In genomic region chrX:123962006-123962485, GRCh38 we compare ENCODE assay signal across 8 cellular contexts. TPM values are rescaled to one million over a fixed set of nuclear protein-coding genes. Genes with fewer than 3 reads are reported as not detected.
DNase-seq lines count a peak whose midpoint lies in the region; ATAC-seq, FAIRE-seq and TF ChIP-seq lines count a peak whose summit lies in the region.

No MANE protein-coding gene starts in this region.

- H3K9me3 Mint-ChIP-seq in activated naive CD4-positive, alpha-beta T cell treated with anti-CD3 and anti-CD28 coated beads, Interleukin-2, amount 50 U/mL, for 24 hours, result no peaks in the 10 kb centered on the region

- 33% methylated on average over 24 of the region's 24 CpGs for WGBS in esophagus muscularis mucosa
- 0 to 24% methylated on average over 24 of the region's 24 CpGs for WGBS in pancreas, 2 donors

- no peak for TF ChIP-seq EP300 in esophagus muscularis mucosa (IDR thresholded peaks at IDR 0.05)

- TF ChIP-seq CTCF in esophagus muscularis mucosa (IDR thresholded peaks at IDR 0.05), result no peak
- TF ChIP-seq CTCF in pancreas (IDR thresholded peaks at IDR 0.05), result no peak

- peak overlapping the region; percentile 99 for H3K4me3 Mint-ChIP-seq in activated naive CD4-positive, alpha-beta T cell treated with anti-CD3 and anti-CD28 coated beads, Interleukin-2, amount 50 U/mL, for 24 hours

- H3K27ac Mint-ChIP-seq in activated naive CD4-positive, alpha-beta T cell treated with anti-CD3 and anti-CD28 coated beads, Interleukin-2, amount 50 U/mL, for 24 hours, result peak overlapping the region; percentile 99

- no peaks in the 10 kb centered on the region for H3K27me3 ChIP-seq in esophagus muscularis mucosa
- peaks cover 0 to 6% (median 0%) of the 10 kb centered on the region in 4 donors for H3K27me3 ChIP-seq in pancreas

- H3K36me3 ChIP-seq in esophagus muscularis mucosa, result no peaks in the 10 kb centered on the region
- no peaks in the 10 kb centered on the region for H3K36me3 ChIP-seq in pancreas

- intact Hi-C loops in esophagus muscularis mucosa (cut with DNase I) (no loop called here), pancreas (cut with DNase I) (no loop called here), posterior cingulate gyrus (cut with DNase I) (loop anchor here (5.0 kb wide), 1 partner anchor 55 kb away; no protein-coding TSS in a partner anchor)

- H3K4me1 ChIP-seq in esophagus muscularis mucosa, result peaks cover 8 to 43% (median 19%) of the 10 kb centered on the region in 4 donors
- peaks cover 0 to 14% (median 0%) of the 10 kb centered on the region in 3 donors for H3K4me1 ChIP-seq in pancreas

- peak overlapping the region; percentile 71 to 81 (median 74) for H3K4me3 ChIP-seq in esophagus muscularis mucosa
- H3K4me3 ChIP-seq in pancreas, result peak overlapping the region; percentile 10 to 55 (median 38)

- DNase-seq in activated naive CD4-positive, alpha-beta T cell (lab: John Stamatoyannopoulos, UW), result no peak
- DNase-seq in esophagus muscularis mucosa (ENCODE audit: extremely low spot score), result no peak
- DNase-seq in pancreas, result no peak
- DNase-seq in EL, result no peak
- no peak for DNase-seq in posterior cingulate gyrus
- no peak for DNase-seq in COLO668 (lab: John Stamatoyannopoulos, UW; ENCODE audit: unreplicated experiment)

- H3K9me3 ChIP-seq in esophagus muscularis mucosa (no peaks in the 10 kb centered on the region), pancreas (no peaks in the 10 kb centered on the region)

- no peaks in the 10 kb centered on the region for H3K36me3 Mint-ChIP-seq in activated naive CD4-positive, alpha-beta T cell treated with anti-CD3 and anti-CD28 coated beads, Interleukin-2, amount 50 U/mL, for 24 hours

- ATAC-seq in SK-N-SH treated with all-trans-retinoic acid at 6 μM for 48 hours (peak; percentile 1; the same call in 1 of the 3 replicates), pancreas (peak in 1 of 4 donors; percentile 2)

- H3K4me1 Mint-ChIP-seq in activated naive CD4-positive, alpha-beta T cell treated with anti-CD3 and anti-CD28 coated beads, Interleukin-2, amount 50 U/mL, for 24 hours, result peaks cover 39% of the 10 kb centered on the region

- H3K27ac ChIP-seq in esophagus muscularis mucosa (replicated peaks in 1 of 4) (peak overlapping the region; percentile 96 to 98 (median 97)), pancreas (peak overlapping the region; percentile 47 to 99 (median 94))

- no peak for TF ChIP-seq POLR2A in esophagus muscularis mucosa (IDR thresholded peaks at IDR 0.05; ENCODE audit: low read depth)

- no peak for FAIRE-seq in pancreas (lab: Jason Lieb, UNC)

- no peaks in the 10 kb centered on the region for H3K27me3 Mint-ChIP-seq in activated naive CD4-positive, alpha-beta T cell treated with anti-CD3 and anti-CD28 coated beads, Interleukin-2, amount 50 U/mL, for 24 hours

TF ChIP-seq in SK-N-SH treated with all-trans-retinoic acid at 6 μM for 48 hours, 23 proteins besides CTCF, POLR2A, EP300 and RAD21:
- TF ChIP-seq ZFP30 (CRISPR knock-in tag; IDR thresholded peaks at IDR 0.05) (no peak), TOX (CRISPR knock-in tag; IDR thresholded peaks at IDR 0.05; ENCODE audit: borderline replicate concordance) (no peak), CSRNP3 (CRISPR knock-in tag; IDR thresholded peaks at IDR 0.05) (no peak), ZC3H10 (CRISPR knock-in tag; IDR thresholded peaks at IDR 0.05) (no peak), SNAI2 (CRISPR knock-in tag; IDR thresholded peaks at IDR 0.05) (no peak), OSR1 (CRISPR knock-in tag; IDR thresholded peaks at IDR 0.05) (no peak), ZNF565 (CRISPR knock-in tag; conservative IDR thresholded peaks at IDR 0.05; ENCODE audit: low read depth) (no peak), ZNF70 (CRISPR knock-in tag; IDR thresholded peaks at IDR 0.05) (no peak), PPARA (CRISPR knock-in tag; IDR thresholded peaks at IDR 0.05; ENCODE audit: borderline replicate concordance) (no peak), ESRRG (CRISPR knock-in tag; IDR thresholded peaks at IDR 0.05) (no peak), POU6F1 (CRISPR knock-in tag; IDR thresholded peaks at IDR 0.05; ENCODE audit: borderline replicate concordance, low read depth) (no peak), ARNTL (CRISPR knock-in tag; IDR thresholded peaks at IDR 0.05; ENCODE audit: borderline replicate concordance, low read depth) (no peak), RARB (CRISPR knock-in tag; IDR thresholded peaks at IDR 0.05) (no peak), BACH2 (CRISPR knock-in tag; IDR thresholded peaks at IDR 0.05; ENCODE audit: borderline replicate concordance) (no peak)

RNA-seq across cellular contexts. Expression of gene STAG2, which starts 0.5 kb away (rescaled TPM):
- total RNA-seq in esophagus muscularis mucosa (10 to 100 TPM; 60.6 to 94.3 (median 84.7) TPM), pancreas (10 to 100 TPM; 27.5 to 42.8 (median 29.7) TPM)
- 10 to 100 TPM in 1 of 2 donors, 1 to 10 TPM in 1; 7.1 to 16.2 TPM for polyA plus RNA-seq in pancreas
